3 cellular contexts compared by ENCODE assay signal in genomic region chr4:8603931-8604330, GRCh38.
TF ChIP-seq lines count a peak whose summit lies in the region.

No MANE protein-coding gene starts in this region.

TF ChIP-seq in Ishikawa, 13 proteins besides CTCF, POLR2A, EP300 and RAD21:
- TF ChIP-seq MAX (IDR thresholded peaks at IDR 0.05) (peak; percentile 64), CEBPB (IDR thresholded peaks at IDR 0.05) (no peak)

TF ChIP-seq in K562, 482 proteins besides CTCF, POLR2A, EP300 and RAD21 (continued from another document and continues in another):
- peak; percentile 30; the same call in 1 of the 2 replicates for TF ChIP-seq MGA (IDR thresholded peaks at IDR 0.05)
- TF ChIP-seq ZNF639 (CRISPR knock-in tag; conservative IDR thresholded peaks at IDR 0.05 in 1 of 2, IDR thresholded peaks at IDR 0.05 in 1 of 2), result no peak
- TF ChIP-seq RBM34 (IDR thresholded peaks at IDR 0.05; ENCODE audit: borderline replicate concordance, insufficient read depth, low read length), result no peak
- TF ChIP-seq PHF20 (IDR thresholded peaks at IDR 0.05; ENCODE audit: partially characterized antibody), result no peak
- no peak for TF ChIP-seq RFX7 (CRISPR knock-in tag; IDR thresholded peaks at IDR 0.05)
- no peak for TF ChIP-seq VEZF1 (CRISPR knock-in tag; IDR thresholded peaks at IDR 0.05)

TF ChIP-seq in WTC11, 78 proteins besides CTCF, POLR2A, EP300 and RAD21 (continued from another document):
- TF ChIP-seq E2F1 (CRISPR knock-in tag; IDR thresholded peaks at IDR 0.05) (no peak), KAT7 (CRISPR knock-in tag; IDR thresholded peaks at IDR 0.05; ENCODE audit: borderline replicate concordance) (no peak)
